8 cellular contexts compared by ENCODE assay signal in genomic region chr13:45108716-45109706, GRCh38.
DNase-seq lines count a peak whose midpoint lies in the region; ATAC-seq and TF ChIP-seq lines count a peak whose summit lies in the region.

No MANE protein-coding gene starts in this region.

- DNase-seq in SW480 (ENCODE audit: low spot score) (peak; percentile 29), memory B cell (ENCODE audit: low spot score in 2 of 2) (peak in 1 of 2 donors; percentile 10), NCI-H2081 treated with DMSO at 0.1 percent for 48 hours (lab: John Stamatoyannopoulos, UW) (no peak), NCI-H1694 (lab: John Stamatoyannopoulos, UW) (no peak), coronary artery (ENCODE audit: low spot score) (no peak)
- DNase-seq in activated CD4-positive, alpha-beta T cell treated with anti-CD3 and anti-CD28 coated beads, Interleukin-2, amount 50 U/mL, for 1 hour: no peak

- H3K4me3 ChIP-seq in coronary artery: no peak overlapping the region

- ATAC-seq in GM18858 (IDR thresholded peaks at IDR 0.05; ENCODE audit: unreplicated experiment) (peak; percentile 70), HG02610 (IDR thresholded peaks at IDR 0.05; ENCODE audit: unreplicated experiment) (peak; percentile 89), memory B cell (ENCODE audit: low read depth) (peak; percentile 74)

- H3K4me3 Mint-ChIP-seq in memory B cell: peak overlapping the region; percentile 64

- no peak overlapping the region for H3K27ac Mint-ChIP-seq in memory B cell

- peaks cover 8% of the 10 kb centered on the region for H3K4me1 Mint-ChIP-seq in memory B cell

- no peaks in the 10 kb centered on the region for H3K9me3 Mint-ChIP-seq in memory B cell

- H3K27me3 Mint-ChIP-seq in memory B cell: no peaks in the 10 kb centered on the region

- no peak for TF ChIP-seq CTCF in coronary artery (IDR thresholded peaks at IDR 0.05)

- H3K27ac ChIP-seq in coronary artery: no peak overlapping the region

- no peaks in the 10 kb centered on the region for H3K36me3 Mint-ChIP-seq in memory B cell
